Comparison of ENCODE assay signal across 10 cellular contexts in genomic region chr6:111711476-111711875, GRCh38.
DNase-seq lines count a peak whose midpoint lies in the region; ATAC-seq, FAIRE-seq and TF ChIP-seq lines count a peak whose summit lies in the region.
"Had no signal": no experiment of that assay in that cellular context is flagged by ENCODE, and none has a peak within 500 bp of the region (broad histone marks: within the 10 kb centered on the region; RNA-seq: fewer than 3 reads in every experiment).

No MANE protein-coding gene starts in this region.

- peak; percentile 41 for DNase-seq in DMS53 (lab: John Stamatoyannopoulos, UW)
- DNase-seq in DMS53 treated with DMSO at 0.1 percent for 48 hours (lab: John Stamatoyannopoulos, UW; ENCODE audit: unreplicated experiment) = no peak
- DNase-seq in SK-MEL-5 (ENCODE audit: low read depth, low spot score) = peak; percentile 29
- DNase-seq in left ventricle myocardium superior = peak; percentile 74
- DNase-seq in kidney = no peak
- no peak for DNase-seq in activated gamma-delta T cell (lab: John Stamatoyannopoulos, UW)

- H3K9me3 ChIP-seq in kidney (ENCODE audit: control insufficient read depth in 1 of 2, low read length in 2 of 2) = no peaks in the 10 kb centered on the region
- H3K9me3 ChIP-seq: thoracic aorta had no signal

- H3K9ac ChIP-seq in kidney (ENCODE audit: low read length in 2 of 2) = no peak overlapping the region

- ATAC-seq in left ventricle myocardium superior = peak; percentile 92
- no peak for ATAC-seq in GM19351 (IDR thresholded peaks at IDR 0.05; ENCODE audit: unreplicated experiment)

- no peaks in the 10 kb centered on the region for H3K36me3 ChIP-seq in kidney (ENCODE audit: control insufficient read depth in 1 of 2, insufficient read depth in 2 of 2, low read length in 2 of 2)
- H3K36me3 ChIP-seq: thoracic aorta had no signal

- in situ Hi-C loops in SK-MEL-5 (cut with HindIII; ENCODE audit: low pct_unique_long_range_greater_than_20kb, low sequenced_read_pairs) = no loop called here

- H3K4me3 ChIP-seq in skin epidermis (no peak overlapping the region), kidney (ENCODE audit: low read length in 2 of 2) (no peak overlapping the region)
- H3K4me3 ChIP-seq: thoracic aorta had no signal

- H3K27ac ChIP-seq in skin epidermis (peak overlapping the region in 11 of 21 experiments; percentile 3 to 78 (median 20)), kidney (ENCODE audit: low read depth in 2 of 2, low read length in 2 of 2) (no peak overlapping the region)
- H3K27ac ChIP-seq: 22Rv1, thoracic aorta had no signal

- TF ChIP-seq CTCF in kidney (IDR thresholded peaks at IDR 0.05; ENCODE audit: borderline replicate concordance, extremely low read depth, insufficient read depth) = no peak

- intact Hi-C loops in left ventricle myocardium superior (cut with micrococcal nuclease) = loop anchor here (1.0 to 10.0 kb wide), 2 partner anchors 163 to 286 kb away; partner anchors contain the start of gene FYN
- intact Hi-C loops in kidney (cut with DNase I) = no loop called here

- peaks cover 0 to 5% of the 10 kb centered on the region in 2 donors for H3K4me1 ChIP-seq in kidney (ENCODE audit: control insufficient read depth in 1 of 2, insufficient read depth in 1 of 2, low read depth in 1 of 2, low read length in 2 of 2)

- no peak for FAIRE-seq in kidney (lab: Jason Lieb, UNC)

Comparison
In these comparisons a context has a peak if more than half of its experiments do, and no peak if none do; other contexts are left out.
1. DNase-seq: peak in DMS53 (single experiment), SK-MEL-5 (single experiment) and left ventricle myocardium superior (single experiment); none in DMS53 treated with DMSO at 0.1 percent for 48 hours (single experiment), kidney (single experiment) and activated gamma-delta T cell (single experiment).
2. H3K27ac ChIP-seq: peak in skin epidermis (11 of 21); none in kidney (0 of 2).